1 cellular context compared by ENCODE assay signal in the genomic region with DNA sequence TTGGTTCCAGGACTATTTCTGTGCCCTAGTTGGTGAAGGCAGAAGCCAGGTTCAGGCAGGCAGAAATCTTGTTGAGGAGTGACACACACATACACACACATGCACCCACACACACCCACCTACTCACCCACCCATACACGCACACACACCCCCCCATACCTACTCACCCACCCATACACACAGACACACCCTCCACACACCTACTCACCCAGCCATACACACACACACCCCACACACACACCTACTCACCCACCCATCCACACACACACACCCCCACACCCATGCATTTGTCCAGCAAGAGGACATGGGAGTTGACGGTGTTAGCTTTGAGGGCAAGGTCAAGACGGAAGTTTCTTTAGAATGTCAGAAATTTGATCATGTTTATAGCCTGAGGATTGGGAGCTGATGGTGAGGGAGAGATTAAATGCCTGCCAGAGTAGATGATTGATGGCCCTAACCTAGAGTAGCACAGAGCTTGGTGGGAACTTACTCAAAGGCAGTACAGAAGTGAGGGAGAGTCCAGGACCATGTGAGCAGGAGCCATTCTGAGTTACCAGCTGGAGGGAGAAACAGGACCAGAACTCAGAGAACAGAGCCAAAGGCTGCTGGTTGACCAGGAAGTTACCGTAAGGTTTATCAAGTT.
TF ChIP-seq lines count a peak whose summit lies in the region.

No MANE protein-coding gene starts in this region.

TF ChIP-seq in IMR-90, 13 proteins besides CTCF, POLR2A, EP300 and RAD21 (continued from another document):
- TF ChIP-seq USF2 (IDR thresholded peaks at IDR 0.05; ENCODE audit: low read depth, low read length) (no peak), SMC3 (IDR thresholded peaks at IDR 0.05; ENCODE audit: low read depth, low read length) (no peak), CEBPB (IDR thresholded peaks at IDR 0.05; ENCODE audit: low read depth, low read length) (no peak), MAFK (IDR thresholded peaks at IDR 0.05; ENCODE audit: low read depth, low read length) (no peak)
